8 cellular contexts compared by ENCODE assay signal in genomic region chr2:24083567-24084385, GRCh38. TPM values are rescaled to one million over a fixed set of nuclear protein-coding genes. Genes with fewer than 3 reads are reported as not detected.
A peak's percentile ranks its signal among the peaks of the same experiment; 100 is the strongest.
DNase-seq lines count a peak whose midpoint lies in the region; ATAC-seq, FAIRE-seq and TF ChIP-seq lines count a peak whose summit lies in the region.

No MANE protein-coding gene starts in this region.

- H3K4me3 Mint-ChIP-seq in activated T-helper 1 cell treated with anti-CD3 and anti-CD28 coated beads, Interleukin-12 subunit alpha, Interleukin-12 subunit beta, Interleukin-2, Interleukin-4 antibody, amounts not matched to agents 30 ng/mL and 10 ng/mL and 1 ng/mL, durations not matched to agents 14 hours and 24 hours and 36 hours, result peak overlapping the region; percentile 85

- H3K27ac ChIP-seq in ovary, result peak overlapping the region; percentile 65 to 69

- peak; percentile 82 for ATAC-seq in HG03280 (IDR thresholded peaks at IDR 0.05; ENCODE audit: unreplicated experiment)

- peaks cover 5% of the 10 kb centered on the region for H3K4me1 ChIP-seq in ovary (ENCODE audit: insufficient read depth)

- intact Hi-C loops in activated T-helper 1 cell treated with anti-CD3 and anti-CD28 coated beads, Interleukin-12 subunit alpha, Interleukin-12 subunit beta, Interleukin-2, Interleukin-4 antibody, amounts not matched to agents 30 ng/mL and 10 ng/mL and 1 ng/mL, durations not matched to agents 14 hours and 24 hours and 36 hours (cut with micrococcal nuclease), result loop anchor here (1.0 to 5.0 kb wide), 9 partner anchors 7 to 299 kb away; partner anchors contain the start of genes ATAD2B, FAM228B, PFN4 and SF3B6
- intact Hi-C loops in ovary (cut with DNase I), result loop anchor here in 1 of 4 donors (2.0 kb wide), 1 partner anchor 157 kb away; the partner anchor contains the start of gene ATAD2B

- WGBS in ovary, 3 donors, result 4 to 7% (median 6%) methylated on average over 30 of the region's 30 CpGs

- H3K4me3 ChIP-seq in ovary, result peak overlapping the region; percentile 55

- peaks cover 18% of the 10 kb centered on the region for H3K4me1 Mint-ChIP-seq in activated T-helper 1 cell treated with anti-CD3 and anti-CD28 coated beads, Interleukin-12 subunit alpha, Interleukin-12 subunit beta, Interleukin-2, Interleukin-4 antibody, amounts not matched to agents 30 ng/mL and 10 ng/mL and 1 ng/mL, durations not matched to agents 14 hours and 24 hours and 36 hours (ENCODE audit: low read depth)

- peak; percentile 72 for DNase-seq in DMS114 treated with DMSO at 0.1 percent for 48 hours (lab: John Stamatoyannopoulos, UW; ENCODE audit: unreplicated experiment)
- DNase-seq in GM19239 (ENCODE audit: insufficient read length, low spot score), result peak; percentile 62
- peak; percentile 77 for DNase-seq in NCI-H226
- no peak for DNase-seq in activated T-helper 1 cell treated with anti-CD3 and anti-CD28 coated beads, Interleukin-12 subunit alpha, Interleukin-12 subunit beta, Interleukin-2, Interleukin-4 antibody, amounts not matched to agents 30 ng/mL and 10 ng/mL and 1 ng/mL, durations not matched to agents 14 hours and 24 hours and 36 hours (ENCODE audit: low spot score)
- DNase-seq in germinal center (ENCODE audit: low spot score), result peak; percentile 86
- peak in 3 of 5 donors; percentile 64 to 79 (median 66) for DNase-seq in ovary
- no peak for DNase-seq in putamen (ENCODE audit: low spot score)

- H3K9me3 ChIP-seq in ovary, result no peaks in the 10 kb centered on the region

- H3K36me3 ChIP-seq in ovary, result no peaks in the 10 kb centered on the region

- no peak for TF ChIP-seq EP300 in ovary (IDR thresholded peaks at IDR 0.05)

- H3K36me3 Mint-ChIP-seq in activated T-helper 1 cell treated with anti-CD3 and anti-CD28 coated beads, Interleukin-12 subunit alpha, Interleukin-12 subunit beta, Interleukin-2, Interleukin-4 antibody, amounts not matched to agents 30 ng/mL and 10 ng/mL and 1 ng/mL, durations not matched to agents 14 hours and 24 hours and 36 hours (ENCODE audit: low read depth), result peaks cover 5% of the 10 kb centered on the region

- peak; percentile 64 for FAIRE-seq in GM19239 (lab: Jason Lieb, UNC)

- TF ChIP-seq POLR2A in ovary (IDR thresholded peaks at IDR 0.05), result no peak

- no peaks in the 10 kb centered on the region for H3K9me3 Mint-ChIP-seq in activated T-helper 1 cell treated with anti-CD3 and anti-CD28 coated beads, Interleukin-12 subunit alpha, Interleukin-12 subunit beta, Interleukin-2, Interleukin-4 antibody, amounts not matched to agents 30 ng/mL and 10 ng/mL and 1 ng/mL, durations not matched to agents 14 hours and 24 hours and 36 hours

- peak overlapping the region; percentile 75 for H3K27ac Mint-ChIP-seq in activated T-helper 1 cell treated with anti-CD3 and anti-CD28 coated beads, Interleukin-12 subunit alpha, Interleukin-12 subunit beta, Interleukin-2, Interleukin-4 antibody, amounts not matched to agents 30 ng/mL and 10 ng/mL and 1 ng/mL, durations not matched to agents 14 hours and 24 hours and 36 hours

- H3K27me3 Mint-ChIP-seq in activated T-helper 1 cell treated with anti-CD3 and anti-CD28 coated beads, Interleukin-12 subunit alpha, Interleukin-12 subunit beta, Interleukin-2, Interleukin-4 antibody, amounts not matched to agents 30 ng/mL and 10 ng/mL and 1 ng/mL, durations not matched to agents 14 hours and 24 hours and 36 hours (ENCODE audit: insufficient read depth), result no peaks in the 10 kb centered on the region

- H3K27me3 ChIP-seq in ovary, result no peaks in the 10 kb centered on the region

- no peak for TF ChIP-seq CTCF in ovary (IDR thresholded peaks at IDR 0.05)

RNA-seq across cellular contexts. Expression of gene TP53I3, which starts 0.9 kb away (rescaled TPM):
- 0.70 and 0.96 TPM in 2 replicates for total RNA-seq in activated T-helper 1 cell treated with anti-CD3 and anti-CD28 coated beads, Interleukin-12 subunit alpha, Interleukin-12 subunit beta, Interleukin-2, Interleukin-4 antibody, amounts not matched to agents 30 ng/mL and 10 ng/mL and 1 ng/mL, durations not matched to agents 14 hours and 24 hours and 36 hours
- total RNA-seq in ovary, result 10 to 100 TPM in 4 of 7 donors, 1 to 10 TPM in 3; 1.6 to 28.1 (median 10.3) TPM
- 10 to 100 TPM; 10.2 to 15.1 TPM for polyA plus RNA-seq in ovary

RNA-seq across cellular contexts. Expression of gene SF3B6, which starts 7.7 kb away (rescaled TPM):
- 128 and 145 TPM in 2 replicates for total RNA-seq in activated T-helper 1 cell treated with anti-CD3 and anti-CD28 coated beads, Interleukin-12 subunit alpha, Interleukin-12 subunit beta, Interleukin-2, Interleukin-4 antibody, amounts not matched to agents 30 ng/mL and 10 ng/mL and 1 ng/mL, durations not matched to agents 14 hours and 24 hours and 36 hours
- 100 to 1,000 TPM in 2 of 7 donors, 10 to 100 TPM in 5; 60.6 to 145 (median 76.8) TPM for total RNA-seq in ovary
- 100 to 1,000 TPM; 115 to 120 TPM for polyA plus RNA-seq in ovary

RNA-seq across cellular contexts. Expression of gene FKBP1B, which starts 34.2 kb away (rescaled TPM):
- 0.47 and 0.71 TPM in 2 replicates for total RNA-seq in activated T-helper 1 cell treated with anti-CD3 and anti-CD28 coated beads, Interleukin-12 subunit alpha, Interleukin-12 subunit beta, Interleukin-2, Interleukin-4 antibody, amounts not matched to agents 30 ng/mL and 10 ng/mL and 1 ng/mL, durations not matched to agents 14 hours and 24 hours and 36 hours
- total RNA-seq in ovary, result 10 to 100 TPM in 1 of 7 donors, 1 to 10 TPM in 6; 3.9 to 11.0 (median 5.7) TPM
- polyA plus RNA-seq in ovary, result 1 to 10 TPM; 4.7 to 8.0 TPM

RNA-seq across cellular contexts. Expression of gene WDCP, which starts 36.6 kb away (rescaled TPM):
- 21.9 and 23.1 TPM in 2 replicates for total RNA-seq in activated T-helper 1 cell treated with anti-CD3 and anti-CD28 coated beads, Interleukin-12 subunit alpha, Interleukin-12 subunit beta, Interleukin-2, Interleukin-4 antibody, amounts not matched to agents 30 ng/mL and 10 ng/mL and 1 ng/mL, durations not matched to agents 14 hours and 24 hours and 36 hours
- total RNA-seq in ovary, result 10 to 100 TPM in 5 of 7 donors, 1 to 10 TPM in 2; 3.8 to 16.0 (median 12.1) TPM
- 1 to 10 TPM; 4.0 to 6.7 TPM for polyA plus RNA-seq in ovary

RNA-seq across cellular contexts. Expression of gene PFN4, which starts 39.4 kb away (rescaled TPM):
- not detected in 2 replicates for total RNA-seq in activated T-helper 1 cell treated with anti-CD3 and anti-CD28 coated beads, Interleukin-12 subunit alpha, Interleukin-12 subunit beta, Interleukin-2, Interleukin-4 antibody, amounts not matched to agents 30 ng/mL and 10 ng/mL and 1 ng/mL, durations not matched to agents 14 hours and 24 hours and 36 hours
- 1 to 10 TPM in 4 of 7 donors, under 1 TPM in 3; 0.50 to 4.4 (median 1.3) TPM for total RNA-seq in ovary
- 1 to 10 TPM in 1 of 2 donors, under 1 TPM in 1; 0.18 to 1.1 TPM for polyA plus RNA-seq in ovary

Comparison
In these comparisons a context has a peak if more than half of its experiments do, and no peak if none do; other contexts are left out.
1. DNase-seq: peak in DMS114 treated with DMSO at 0.1 percent for 48 hours (single experiment), GM19239 (single experiment), NCI-H226 (single experiment), germinal center (single experiment) and ovary (3 of 5); none in activated T-helper 1 cell treated with anti-CD3 and anti-CD28 coated beads, Interleukin-12 subunit alpha, Interleukin-12 subunit beta, Interleukin-2, Interleukin-4 antibody, amounts not matched to agents 30 ng/mL and 10 ng/mL and 1 ng/mL, durations not matched to agents 14 hours and 24 hours and 36 hours (single experiment) and putamen (single experiment).